In the genomic region with DNA sequence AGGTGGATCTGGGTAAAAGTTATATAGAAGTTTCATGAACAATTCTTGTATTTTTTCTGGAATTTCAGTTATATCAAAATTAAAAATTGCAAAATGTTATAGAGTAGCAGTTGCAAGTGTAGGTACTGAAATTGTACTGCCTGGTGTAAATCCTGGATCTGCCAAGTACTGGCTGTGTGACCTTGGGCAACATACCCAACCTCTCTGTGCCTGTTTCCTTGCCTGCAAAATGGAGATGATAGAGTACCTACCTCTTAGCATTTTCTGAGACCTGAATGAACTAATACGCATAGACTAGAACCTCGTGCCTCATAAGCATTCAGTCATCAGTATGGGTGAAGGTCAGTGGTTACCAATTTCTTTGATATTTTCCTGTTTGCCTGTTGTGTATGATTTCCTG, we compare ENCODE assay signal across 11 cellular contexts.
"Had no signal": no experiment of that assay in that cellular context is flagged by ENCODE, and none has a peak within 500 bp of the region (broad histone marks: within the 10 kb centered on the region; RNA-seq: fewer than 3 reads in every experiment).

No MANE protein-coding gene starts in this region.

- ATAC-seq: GM23338, HCT116 had no signal

- H3K9me3 Mint-ChIP-seq: GM23338 had no signal

- DNase-seq: GM23248, GOT3, H7, H9, HCEC 1CT, HFFc6 had no signal

- H3K9ac ChIP-seq: GM23248 had no signal

- FAIRE-seq: H1, H54 had no signal

- H3K4me1 Mint-ChIP-seq: GM23338, H9 had no signal

- H3K9me3 ChIP-seq: HAP-1 had no signal

- H3K4me2 ChIP-seq: GM23338 had no signal

- H2AFZ ChIP-seq: GM23248, GM23338 had no signal

- H3K4me3 Mint-ChIP-seq: GM23338, H9, HFFc6 had no signal

- H3K27ac ChIP-seq: GM23248 had no signal

- H3K36me3 ChIP-seq: HAP-1 had no signal

- H3K27ac Mint-ChIP-seq: GM23338, H9, HFFc6 had no signal

- H3K4me3 ChIP-seq: GM23248, GM23338, HAP-1 had no signal
